1 cellular context compared by ENCODE assay signal in the genomic region with DNA sequence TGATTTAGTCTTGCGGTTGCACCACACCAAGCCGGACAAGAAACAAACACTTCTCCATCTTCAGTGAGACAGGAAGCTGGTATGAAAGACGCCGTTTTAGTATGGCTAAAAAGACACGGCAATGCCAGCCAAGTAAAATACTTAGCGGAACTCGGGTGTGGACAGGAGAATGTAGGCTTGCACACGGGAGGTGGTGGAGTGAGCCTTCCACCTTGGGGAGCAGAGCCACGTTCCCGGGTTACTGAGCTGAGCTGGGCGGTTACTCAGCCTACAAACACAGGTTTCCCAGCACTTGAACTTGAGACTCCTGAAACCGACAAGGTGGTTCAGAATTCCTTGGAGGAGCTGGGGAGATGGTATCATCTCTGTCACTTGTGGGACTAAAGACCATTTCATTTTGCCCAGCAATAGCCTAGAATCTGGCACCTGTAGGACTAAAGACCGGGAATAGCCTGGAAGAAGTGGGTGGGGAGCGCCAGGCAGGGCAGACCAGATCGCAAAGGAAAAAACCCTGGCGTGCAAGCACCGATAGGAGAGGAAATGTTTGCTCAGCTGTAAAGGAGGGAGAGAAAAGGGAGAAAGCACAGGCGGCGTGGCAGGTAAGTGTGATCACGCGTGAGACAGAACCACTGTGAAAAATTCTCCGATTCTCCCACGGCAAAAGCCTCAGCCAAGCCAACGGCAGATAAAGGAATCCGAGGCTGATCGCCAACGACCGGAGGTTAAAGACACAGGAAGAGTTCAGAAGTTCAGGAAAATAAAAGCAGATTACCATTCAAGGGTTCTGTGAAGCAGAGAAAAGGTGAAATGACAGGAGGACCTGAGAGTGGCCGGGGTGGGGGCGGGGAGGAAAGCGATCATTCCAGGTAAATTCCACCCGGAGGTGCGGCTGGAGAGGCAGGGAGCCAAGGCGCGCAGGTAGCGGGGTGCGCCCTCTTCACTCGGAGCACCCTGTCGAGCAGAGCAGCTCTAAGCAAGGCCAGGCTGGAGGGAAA.
TF ChIP-seq lines count a peak whose summit lies in the region.

No MANE protein-coding gene starts in this region.

TF ChIP-seq in K562, 482 proteins besides CTCF, POLR2A, EP300 and RAD21 (continued from another document):
- TF ChIP-seq, protein P1, sequence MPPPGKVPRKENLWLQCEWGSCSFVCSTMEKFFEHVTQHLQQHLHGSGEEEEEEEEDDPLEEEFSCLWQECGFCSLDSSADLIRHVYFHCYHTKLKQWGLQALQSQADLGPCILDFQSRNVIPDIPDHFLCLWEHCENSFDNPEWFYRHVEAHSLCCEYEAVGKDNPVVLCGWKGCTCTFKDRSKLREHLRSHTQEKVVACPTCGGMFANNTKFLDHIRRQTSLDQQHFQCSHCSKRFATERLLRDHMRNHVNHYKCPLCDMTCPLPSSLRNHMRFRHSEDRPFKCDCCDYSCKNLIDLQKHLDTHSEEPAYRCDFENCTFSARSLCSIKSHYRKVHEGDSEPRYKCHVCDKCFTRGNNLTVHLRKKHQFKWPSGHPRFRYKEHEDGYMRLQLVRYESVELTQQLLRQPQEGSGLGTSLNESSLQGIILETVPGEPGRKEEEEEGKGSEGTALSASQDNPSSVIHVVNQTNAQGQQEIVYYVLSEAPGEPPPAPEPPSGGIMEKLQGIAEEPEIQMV (tag; conservative IDR thresholded peaks at IDR 0.05; ENCODE audit: low read depth) = 0 out of 2 replicates have a peak, but pooled peaks have one; percentile 19
- TF ChIP-seq MBD2 (IDR thresholded peaks at IDR 0.05; ENCODE audit: borderline replicate concordance, low read depth) (no peak), POLR3A (IDR thresholded peaks at IDR 0.05; ENCODE audit: borderline replicate concordance, extremely low read depth, insufficient read depth, insufficient read length) (no peak), TCF3 (CRISPR knock-in tag; IDR thresholded peaks at IDR 0.05) (peak; percentile 40), ARID1B (IDR thresholded peaks at IDR 0.05) (peak; percentile 38; the same call in 1 of the 2 replicates), CBFA2T3 (IDR thresholded peaks at IDR 0.05) (peak; percentile 41; the same call in 1 of the 2 replicates), ZNF197 (CRISPR knock-in tag; IDR thresholded peaks at IDR 0.05; ENCODE audit: low read depth) (no peak), MTA1 (IDR thresholded peaks at IDR 0.05; ENCODE audit: borderline replicate concordance) (0 out of 2 replicates have a peak, but pooled peaks have one; percentile 32), MTA3 (IDR thresholded peaks at IDR 0.05; ENCODE audit: borderline replicate concordance) (0 out of 2 replicates have a peak, but pooled peaks have one; percentile 15), ZEB2 (IDR thresholded peaks at IDR 0.05) (0 out of 2 replicates have a peak, but pooled peaks have one; percentile 44), SOX6 (IDR thresholded peaks at IDR 0.05) (no peak), SMARCA4 (IDR thresholded peaks at IDR 0.05) (peak; percentile 42; the same call in 1 of the 2 replicates), GATA2 (CRISPR knock-in tag; IDR thresholded peaks at IDR 0.05) (0 out of 2 replicates have a peak, but pooled peaks have one; percentile 8), HDAC2 (IDR thresholded peaks at IDR 0.05) (0 out of 2 replicates have a peak, but pooled peaks have one; percentile 27), NCOA6 (IDR thresholded peaks at IDR 0.05) (no peak), HIVEP1 (CRISPR knock-in tag; IDR thresholded peaks at IDR 0.05) (no peak), MTA2 (IDR thresholded peaks at IDR 0.05; ENCODE audit: low read depth) (peak; percentile 20; the same call in 1 of the 2 replicates), RFX1 (IDR thresholded peaks at IDR 0.05) (no peak), PRMT5 (CRISPR knock-in tag; IDR thresholded peaks at IDR 0.05) (no peak), EWSR1 (IDR thresholded peaks at IDR 0.05; ENCODE audit: borderline replicate concordance, low read depth, partially characterized antibody) (no peak), ZNF12 (CRISPR knock-in tag; IDR thresholded peaks at IDR 0.05) (no peak), ZNF184 (CRISPR knock-in tag; IDR thresholded peaks at IDR 0.05) (no peak), ZC3H8 (IDR thresholded peaks at IDR 0.05) (no peak)
- TF ChIP-seq, protein P2, sequence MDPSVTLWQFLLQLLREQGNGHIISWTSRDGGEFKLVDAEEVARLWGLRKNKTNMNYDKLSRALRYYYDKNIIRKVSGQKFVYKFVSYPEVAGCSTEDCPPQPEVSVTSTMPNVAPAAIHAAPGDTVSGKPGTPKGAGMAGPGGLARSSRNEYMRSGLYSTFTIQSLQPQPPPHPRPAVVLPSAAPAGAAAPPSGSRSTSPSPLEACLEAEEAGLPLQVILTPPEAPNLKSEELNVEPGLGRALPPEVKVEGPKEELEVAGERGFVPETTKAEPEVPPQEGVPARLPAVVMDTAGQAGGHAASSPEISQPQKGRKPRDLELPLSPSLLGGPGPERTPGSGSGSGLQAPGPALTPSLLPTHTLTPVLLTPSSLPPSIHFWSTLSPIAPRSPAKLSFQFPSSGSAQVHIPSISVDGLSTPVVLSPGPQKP (CRISPR knock-in tag; IDR thresholded peaks at IDR 0.05) = no peak
- TF ChIP-seq, protein P3, sequence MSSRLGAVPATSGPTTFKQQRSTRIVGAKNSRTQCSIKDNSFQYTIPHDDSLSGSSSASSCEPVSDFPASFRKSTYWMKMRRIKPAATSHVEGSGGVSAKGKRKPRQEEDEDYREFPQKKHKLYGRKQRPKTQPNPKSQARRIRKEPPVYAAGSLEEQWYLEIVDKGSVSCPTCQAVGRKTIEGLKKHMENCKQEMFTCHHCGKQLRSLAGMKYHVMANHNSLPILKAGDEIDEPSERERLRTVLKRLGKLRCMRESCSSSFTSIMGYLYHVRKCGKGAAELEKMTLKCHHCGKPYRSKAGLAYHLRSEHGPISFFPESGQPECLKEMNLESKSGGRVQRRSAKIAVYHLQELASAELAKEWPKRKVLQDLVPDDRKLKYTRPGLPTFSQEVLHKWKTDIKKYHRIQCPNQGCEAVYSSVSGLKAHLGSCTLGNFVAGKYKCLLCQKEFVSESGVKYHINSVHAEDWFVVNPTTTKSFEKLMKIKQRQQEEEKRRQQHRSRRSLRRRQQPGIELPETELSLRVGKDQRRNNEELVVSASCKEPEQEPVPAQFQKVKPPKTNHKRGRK (tag; IDR thresholded peaks at IDR 0.05) = peak; percentile 66
- TF ChIP-seq, protein P4, sequence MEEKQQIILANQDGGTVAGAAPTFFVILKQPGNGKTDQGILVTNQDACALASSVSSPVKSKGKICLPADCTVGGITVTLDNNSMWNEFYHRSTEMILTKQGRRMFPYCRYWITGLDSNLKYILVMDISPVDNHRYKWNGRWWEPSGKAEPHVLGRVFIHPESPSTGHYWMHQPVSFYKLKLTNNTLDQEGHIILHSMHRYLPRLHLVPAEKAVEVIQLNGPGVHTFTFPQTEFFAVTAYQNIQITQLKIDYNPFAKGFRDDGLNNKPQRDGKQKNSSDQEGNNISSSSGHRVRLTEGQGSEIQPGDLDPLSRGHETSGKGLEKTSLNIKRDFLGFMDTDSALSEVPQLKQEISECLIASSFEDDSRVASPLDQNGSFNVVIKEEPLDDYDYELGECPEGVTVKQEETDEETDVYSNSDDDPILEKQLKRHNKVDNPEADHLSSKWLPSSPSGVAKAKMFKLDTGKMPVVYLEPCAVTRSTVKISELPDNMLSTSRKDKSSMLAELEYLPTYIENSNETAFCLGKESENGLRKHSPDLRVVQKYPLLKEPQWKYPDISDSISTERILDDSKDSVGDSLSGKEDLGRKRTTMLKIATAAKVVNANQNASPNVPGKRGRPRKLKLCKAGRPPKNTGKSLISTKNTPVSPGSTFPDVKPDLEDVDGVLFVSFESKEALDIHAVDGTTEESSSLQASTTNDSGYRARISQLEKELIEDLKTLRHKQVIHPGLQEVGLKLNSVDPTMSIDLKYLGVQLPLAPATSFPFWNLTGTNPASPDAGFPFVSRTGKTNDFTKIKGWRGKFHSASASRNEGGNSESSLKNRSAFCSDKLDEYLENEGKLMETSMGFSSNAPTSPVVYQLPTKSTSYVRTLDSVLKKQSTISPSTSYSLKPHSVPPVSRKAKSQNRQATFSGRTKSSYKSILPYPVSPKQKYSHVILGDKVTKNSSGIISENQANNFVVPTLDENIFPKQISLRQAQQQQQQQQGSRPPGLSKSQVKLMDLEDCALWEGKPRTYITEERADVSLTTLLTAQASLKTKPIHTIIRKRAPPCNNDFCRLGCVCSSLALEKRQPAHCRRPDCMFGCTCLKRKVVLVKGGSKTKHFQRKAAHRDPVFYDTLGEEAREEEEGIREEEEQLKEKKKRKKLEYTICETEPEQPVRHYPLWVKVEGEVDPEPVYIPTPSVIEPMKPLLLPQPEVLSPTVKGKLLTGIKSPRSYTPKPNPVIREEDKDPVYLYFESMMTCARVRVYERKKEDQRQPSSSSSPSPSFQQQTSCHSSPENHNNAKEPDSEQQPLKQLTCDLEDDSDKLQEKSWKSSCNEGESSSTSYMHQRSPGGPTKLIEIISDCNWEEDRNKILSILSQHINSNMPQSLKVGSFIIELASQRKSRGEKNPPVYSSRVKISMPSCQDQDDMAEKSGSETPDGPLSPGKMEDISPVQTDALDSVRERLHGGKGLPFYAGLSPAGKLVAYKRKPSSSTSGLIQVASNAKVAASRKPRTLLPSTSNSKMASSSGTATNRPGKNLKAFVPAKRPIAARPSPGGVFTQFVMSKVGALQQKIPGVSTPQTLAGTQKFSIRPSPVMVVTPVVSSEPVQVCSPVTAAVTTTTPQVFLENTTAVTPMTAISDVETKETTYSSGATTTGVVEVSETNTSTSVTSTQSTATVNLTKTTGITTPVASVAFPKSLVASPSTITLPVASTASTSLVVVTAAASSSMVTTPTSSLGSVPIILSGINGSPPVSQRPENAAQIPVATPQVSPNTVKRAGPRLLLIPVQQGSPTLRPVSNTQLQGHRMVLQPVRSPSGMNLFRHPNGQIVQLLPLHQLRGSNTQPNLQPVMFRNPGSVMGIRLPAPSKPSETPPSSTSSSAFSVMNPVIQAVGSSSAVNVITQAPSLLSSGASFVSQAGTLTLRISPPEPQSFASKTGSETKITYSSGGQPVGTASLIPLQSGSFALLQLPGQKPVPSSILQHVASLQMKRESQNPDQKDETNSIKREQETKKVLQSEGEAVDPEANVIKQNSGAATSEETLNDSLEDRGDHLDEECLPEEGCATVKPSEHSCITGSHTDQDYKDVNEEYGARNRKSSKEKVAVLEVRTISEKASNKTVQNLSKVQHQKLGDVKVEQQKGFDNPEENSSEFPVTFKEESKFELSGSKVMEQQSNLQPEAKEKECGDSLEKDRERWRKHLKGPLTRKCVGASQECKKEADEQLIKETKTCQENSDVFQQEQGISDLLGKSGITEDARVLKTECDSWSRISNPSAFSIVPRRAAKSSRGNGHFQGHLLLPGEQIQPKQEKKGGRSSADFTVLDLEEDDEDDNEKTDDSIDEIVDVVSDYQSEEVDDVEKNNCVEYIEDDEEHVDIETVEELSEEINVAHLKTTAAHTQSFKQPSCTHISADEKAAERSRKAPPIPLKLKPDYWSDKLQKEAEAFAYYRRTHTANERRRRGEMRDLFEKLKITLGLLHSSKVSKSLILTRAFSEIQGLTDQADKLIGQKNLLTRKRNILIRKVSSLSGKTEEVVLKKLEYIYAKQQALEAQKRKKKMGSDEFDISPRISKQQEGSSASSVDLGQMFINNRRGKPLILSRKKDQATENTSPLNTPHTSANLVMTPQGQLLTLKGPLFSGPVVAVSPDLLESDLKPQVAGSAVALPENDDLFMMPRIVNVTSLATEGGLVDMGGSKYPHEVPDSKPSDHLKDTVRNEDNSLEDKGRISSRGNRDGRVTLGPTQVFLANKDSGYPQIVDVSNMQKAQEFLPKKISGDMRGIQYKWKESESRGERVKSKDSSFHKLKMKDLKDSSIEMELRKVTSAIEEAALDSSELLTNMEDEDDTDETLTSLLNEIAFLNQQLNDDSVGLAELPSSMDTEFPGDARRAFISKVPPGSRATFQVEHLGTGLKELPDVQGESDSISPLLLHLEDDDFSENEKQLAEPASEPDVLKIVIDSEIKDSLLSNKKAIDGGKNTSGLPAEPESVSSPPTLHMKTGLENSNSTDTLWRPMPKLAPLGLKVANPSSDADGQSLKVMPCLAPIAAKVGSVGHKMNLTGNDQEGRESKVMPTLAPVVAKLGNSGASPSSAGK (IDR thresholded peaks at IDR 0.05) = peak; percentile 14; the same call in 1 of the 2 replicates
- TF ChIP-seq, protein P5, sequence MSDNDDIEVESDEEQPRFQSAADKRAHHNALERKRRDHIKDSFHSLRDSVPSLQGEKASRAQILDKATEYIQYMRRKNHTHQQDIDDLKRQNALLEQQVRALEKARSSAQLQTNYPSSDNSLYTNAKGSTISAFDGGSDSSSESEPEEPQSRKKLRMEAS (CRISPR knock-in tag; IDR thresholded peaks at IDR 0.05) = no peak
- TF ChIP-seq, protein P6, sequence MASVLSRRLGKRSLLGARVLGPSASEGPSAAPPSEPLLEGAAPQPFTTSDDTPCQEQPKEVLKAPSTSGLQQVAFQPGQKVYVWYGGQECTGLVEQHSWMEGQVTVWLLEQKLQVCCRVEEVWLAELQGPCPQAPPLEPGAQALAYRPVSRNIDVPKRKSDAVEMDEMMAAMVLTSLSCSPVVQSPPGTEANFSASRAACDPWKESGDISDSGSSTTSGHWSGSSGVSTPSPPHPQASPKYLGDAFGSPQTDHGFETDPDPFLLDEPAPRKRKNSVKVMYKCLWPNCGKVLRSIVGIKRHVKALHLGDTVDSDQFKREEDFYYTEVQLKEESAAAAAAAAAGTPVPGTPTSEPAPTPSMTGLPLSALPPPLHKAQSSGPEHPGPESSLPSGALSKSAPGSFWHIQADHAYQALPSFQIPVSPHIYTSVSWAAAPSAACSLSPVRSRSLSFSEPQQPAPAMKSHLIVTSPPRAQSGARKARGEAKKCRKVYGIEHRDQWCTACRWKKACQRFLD (CRISPR knock-in tag; IDR thresholded peaks at IDR 0.05) = no peak
TF ChIP-seq in K562: peak in this region for 13.
